12 cellular contexts compared by ENCODE assay signal in the genomic region with DNA sequence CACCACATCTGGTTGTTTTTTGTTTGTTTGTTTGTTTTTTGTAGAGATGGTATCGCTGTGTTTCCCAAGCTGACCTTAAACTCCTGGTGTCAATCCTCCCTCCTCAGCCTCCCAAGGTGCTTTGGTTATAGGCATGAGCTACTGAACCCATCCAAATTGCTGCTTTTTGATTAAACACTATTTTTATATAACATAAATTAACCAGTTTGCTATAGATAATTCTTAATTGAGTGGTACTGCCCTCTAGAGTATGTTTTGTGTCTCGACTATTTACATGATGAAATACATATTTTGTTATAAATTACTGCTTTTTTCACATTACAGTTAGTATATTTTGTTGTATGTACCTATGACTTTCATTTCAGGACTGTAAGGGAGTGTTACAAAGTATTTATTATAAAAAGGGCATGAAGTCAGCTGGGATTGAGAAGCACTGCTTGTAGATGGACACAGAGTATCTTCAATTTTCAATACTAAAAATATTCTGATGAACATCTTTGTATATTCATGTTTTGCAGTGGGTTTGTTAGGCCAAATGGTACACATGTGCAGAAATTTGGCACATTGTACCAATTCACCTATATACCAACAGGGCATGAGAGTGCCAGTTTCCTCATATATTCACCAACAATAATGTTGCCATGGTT. TPM values are rescaled to one million over a fixed set of nuclear protein-coding genes. Genes with fewer than 3 reads are reported as not detected.
A peak's percentile ranks its signal among the peaks of the same experiment; 100 is the strongest.
DNase-seq lines count a peak whose midpoint lies in the region; ATAC-seq, FAIRE-seq and TF ChIP-seq lines count a peak whose summit lies in the region.
"Had no signal": no experiment of that assay in that cellular context is flagged by ENCODE, and none has a peak within 500 bp of the region (broad histone marks: within the 10 kb centered on the region; RNA-seq: fewer than 3 reads in every experiment).

No MANE protein-coding gene starts in this region.

- TF ChIP-seq EP300 in A549 (IDR thresholded peaks at IDR 0.05): no peak

- 43% methylated on average over 2 of the region's 2 CpGs for WGBS in A549 (ENCODE audit: missing lambda C conversion rate)

- no peaks in the 10 kb centered on the region for H3K36me3 ChIP-seq in RWPE2 (ENCODE audit: low read depth)
- H3K36me3 ChIP-seq: SJSA1 had no signal

- TF ChIP-seq CTCF in A549 (IDR thresholded peaks at IDR 0.05) (peak; percentile 55), RWPE2 (IDR thresholded peaks at IDR 0.05; ENCODE audit: poor library complexity, severe bottlenecking) (peak; percentile 61), fibroblast of the aortic adventitia (IDR thresholded peaks at IDR 0.05; ENCODE audit: insufficient read depth, low read length) (peak; percentile 41), glutamatergic neuron (IDR thresholded peaks at IDR 0.05; ENCODE audit: partially characterized antibody, unreplicated experiment) (no peak)

- H3K4me1 Mint-ChIP-seq in glutamatergic neuron (ENCODE audit: low read depth, unreplicated experiment): no peaks in the 10 kb centered on the region
- H3K4me1 Mint-ChIP-seq in activated CD4-positive, alpha-beta memory T cell treated with anti-CD3 and anti-CD28 coated beads, Interleukin-2, amount 10 ng/mL, durations not matched to agents 7 days and 5 days: no peaks in the 10 kb centered on the region
- no peaks in the 10 kb centered on the region for H3K4me1 Mint-ChIP-seq in activated T-helper 17 cell treated with anti-CD3 and anti-CD28 coated beads, Interleukin-2, amount 50 U/mL, for 72 hours

- H3K36me3 Mint-ChIP-seq in glutamatergic neuron (ENCODE audit: unreplicated experiment): no peaks in the 10 kb centered on the region
- H3K36me3 Mint-ChIP-seq in activated CD4-positive, alpha-beta memory T cell treated with anti-CD3 and anti-CD28 coated beads, Interleukin-2, amount 10 ng/mL, durations not matched to agents 7 days and 5 days (ENCODE audit: low read depth): no peaks in the 10 kb centered on the region
- no peaks in the 10 kb centered on the region for H3K36me3 Mint-ChIP-seq in activated T-helper 17 cell treated with anti-CD3 and anti-CD28 coated beads, Interleukin-2, amount 50 U/mL, for 72 hours (ENCODE audit: low read depth)

- no peaks in the 10 kb centered on the region for H3K4me1 ChIP-seq in A549
- H3K4me1 ChIP-seq in RWPE2 (ENCODE audit: insufficient read depth, poor library complexity, severe bottlenecking): no peaks in the 10 kb centered on the region
- H3K4me1 ChIP-seq: SJSA1 had no signal

- H3K27ac ChIP-seq in A549: no peak overlapping the region
- H3K27ac ChIP-seq in RWPE2 (ENCODE audit: poor library complexity, severe bottlenecking): no peak overlapping the region
- H3K27ac ChIP-seq: SJSA1 had no signal

- CTCF ChIA-PET in A549 (lab: Yijun Ruan, JAX): interaction anchor here (0.7 to 4.2 kb wide), 6 partner anchors 8 to 77 kb away, joined by 3 to 19 read pairs (median 4); a partner anchor contains a TSS
- CTCF ChIA-PET in activated CD4-positive, alpha-beta memory T cell treated with anti-CD3 and anti-CD28 coated beads, Interleukin-2, amount 10 ng/mL, durations not matched to agents 7 days and 5 days (lab: Charles Lee): no interaction called here

- POLR2A ChIA-PET in A549 (lab: Yijun Ruan, JAX): no interaction called here
- POLR2A ChIA-PET in activated CD4-positive, alpha-beta memory T cell treated with anti-CD3 and anti-CD28 coated beads, Interleukin-2, amount 10 ng/mL, durations not matched to agents 7 days and 5 days (lab: Charles Lee): interaction anchor here (1.8 kb wide), 1 partner anchor 14 kb away, joined by 5 read pairs; no protein-coding TSS in a partner anchor

- H3K4me2 ChIP-seq in A549: no peak overlapping the region

- TF ChIP-seq RAD21 in A549 (conservative IDR thresholded peaks at IDR 0.05 in 1 of 2, IDR thresholded peaks at IDR 0.05 in 1 of 2): peak; percentile 33 to 43; a peak in 4 of 5 replicates

- H3K4me3 ChIP-seq in A549 (no peak overlapping the region), RWPE2 (ENCODE audit: severe bottlenecking) (no peak overlapping the region), fibroblast of the aortic adventitia (ENCODE audit: low read depth, low read length) (no peak overlapping the region)
- H3K4me3 ChIP-seq: SJSA1 had no signal

- no peaks in the 10 kb centered on the region for H3K9me3 ChIP-seq in A549
- H3K9me3 ChIP-seq in RWPE2 (ENCODE audit: severe bottlenecking): no peaks in the 10 kb centered on the region
- H3K9me3 ChIP-seq: SJSA1 had no signal

- H3K27ac Mint-ChIP-seq in glutamatergic neuron (ENCODE audit: unreplicated experiment): no peak overlapping the region
- no peak overlapping the region for H3K27ac Mint-ChIP-seq in activated CD4-positive, alpha-beta memory T cell treated with anti-CD3 and anti-CD28 coated beads, Interleukin-2, amount 10 ng/mL, durations not matched to agents 7 days and 5 days
- H3K27ac Mint-ChIP-seq in activated T-helper 17 cell treated with anti-CD3 and anti-CD28 coated beads, Interleukin-2, amount 50 U/mL, for 72 hours: no peak overlapping the region

- no peak for FAIRE-seq in A549 (lab: Jason Lieb, UNC)

- H3K4me3 Mint-ChIP-seq in glutamatergic neuron (ENCODE audit: unreplicated experiment): no peak overlapping the region
- no peak overlapping the region for H3K4me3 Mint-ChIP-seq in activated CD4-positive, alpha-beta memory T cell treated with anti-CD3 and anti-CD28 coated beads, Interleukin-2, amount 10 ng/mL, durations not matched to agents 7 days and 5 days
- no peak overlapping the region for H3K4me3 Mint-ChIP-seq in activated T-helper 17 cell treated with anti-CD3 and anti-CD28 coated beads, Interleukin-2, amount 50 U/mL, for 72 hours

- TF ChIP-seq POLR2A in A549 (IDR thresholded peaks at IDR 0.05; ENCODE audit: low read length): no peak

- peaks cover 2% of the 10 kb centered on the region for H3K9me3 Mint-ChIP-seq in glutamatergic neuron (ENCODE audit: unreplicated experiment)
- no peaks in the 10 kb centered on the region for H3K9me3 Mint-ChIP-seq in activated CD4-positive, alpha-beta memory T cell treated with anti-CD3 and anti-CD28 coated beads, Interleukin-2, amount 10 ng/mL, durations not matched to agents 7 days and 5 days
- H3K9me3 Mint-ChIP-seq in activated T-helper 17 cell treated with anti-CD3 and anti-CD28 coated beads, Interleukin-2, amount 50 U/mL, for 72 hours: no peaks in the 10 kb centered on the region

- no peaks in the 10 kb centered on the region for H3K27me3 ChIP-seq in RWPE2 (ENCODE audit: insufficient read depth, poor library complexity, severe bottlenecking)

- DNase-seq in A549 (ENCODE audit: low read depth in 1 of 2, low spot score in 1 of 2) (peak; percentile 9 to 14), EH (ENCODE audit: low read depth) (peak; percentile 15), RWPE2 (ENCODE audit: low spot score) (no peak), fibroblast of the aortic adventitia (ENCODE audit: low read depth) (peak; percentile 46), glutamatergic neuron (no peak), GM19240 (ENCODE audit: insufficient read length, low spot score) (no peak)
- DNase-seq in activated CD4-positive, alpha-beta memory T cell treated with anti-CD3 and anti-CD28 coated beads, Interleukin-2, amount 10 ng/mL, durations not matched to agents 7 days and 5 days: no peak
- DNase-seq: EL; NCI-H1436 treated with DMSO at 0.1 percent for 48 hours; stimulated activated CD4-positive, alpha-beta T cell treated with anti-CD3 and anti-CD28 coated beads, Interleukin-12 subunit alpha, Interleukin-12 subunit beta, amount 100 ng/mL, for 4 hours had no signal

- no peak for ATAC-seq in A549
- no peak for ATAC-seq in RWPE2 (ENCODE audit: low read depth)
- no peak for ATAC-seq in activated T-helper 17 cell treated with anti-CD3 and anti-CD28 coated beads, Interleukin-2, amount 50 U/mL, for 72 hours (replicated peaks)

- peaks cover 3% of the 10 kb centered on the region for H3K27me3 Mint-ChIP-seq in glutamatergic neuron (ENCODE audit: unreplicated experiment)
- no peaks in the 10 kb centered on the region for H3K27me3 Mint-ChIP-seq in activated CD4-positive, alpha-beta memory T cell treated with anti-CD3 and anti-CD28 coated beads, Interleukin-2, amount 10 ng/mL, durations not matched to agents 7 days and 5 days
- H3K27me3 Mint-ChIP-seq in activated T-helper 17 cell treated with anti-CD3 and anti-CD28 coated beads, Interleukin-2, amount 50 U/mL, for 72 hours: no peaks in the 10 kb centered on the region

TF ChIP-seq in A549, 52 proteins besides CTCF, POLR2A, EP300 and RAD21:
- TF ChIP-seq SMC3 (IDR thresholded peaks at IDR 0.05) (peak; percentile 44; the same call in 1 of the 3 replicates), NFE2L2 (conservative IDR thresholded peaks at IDR 0.05; ENCODE audit: low read length) (no peak), MAFK (IDR thresholded peaks at IDR 0.05; ENCODE audit: partially characterized antibody) (no peak)

RNA-seq across cellular contexts. Expression of a gene that starts 14.9 kb away (rescaled TPM):
- 64.2 and 110 TPM in 2 replicates for polyA plus RNA-seq in A549 (2011; rRNA removed)
- polyA plus RNA-seq in A549 (2012; cell fraction: cytosol; rRNA removed): 19.9 and 20.0 TPM in 2 replicates
- 12.9 and 13.2 TPM in 2 replicates for polyA plus RNA-seq in A549 (2012; cell fraction: nucleus; rRNA removed)
- 43.0 to 44.4 TPM (median 43.2 TPM) in 3 replicates for polyA plus RNA-seq in A549 (2017; fragmentation: RNase III; extraction: RNeasy Plus Mini Kit Qiagen cat#74134 plus additional on column Dnase treatment)
- polyA minus RNA-seq in A549 (2011; rRNA and poly(A)+ RNA removed): 53.4 and 65.0 TPM in 2 replicates
- 134 and 341 TPM in 2 replicates for total RNA-seq in fibroblast of the aortic adventitia (ENCODE audit: low replicate concordance)
- 63.4 TPM for total RNA-seq in glutamatergic neuron (ENCODE audit: unreplicated experiment)
- total RNA-seq in activated CD4-positive, alpha-beta memory T cell treated with anti-CD3 and anti-CD28 coated beads, Interleukin-2, amount 10 ng/mL, durations not matched to agents 7 days and 5 days: 100 to 1,000 TPM; 129 to 136 TPM
- total RNA-seq in activated T-helper 17 cell treated with anti-CD3 and anti-CD28 coated beads, Interleukin-2, amount 50 U/mL, for 72 hours: 100 to 1,000 TPM; 108 to 116 TPM

Comparison
In these comparisons a context has a peak if more than half of its experiments do, and no peak if none do; other contexts are left out.
1. DNase-seq: peak in A549 (2 of 2), EH (single experiment) and fibroblast of the aortic adventitia (single experiment); none in RWPE2 (single experiment), glutamatergic neuron (single experiment), activated CD4-positive, alpha-beta memory T cell treated with anti-CD3 and anti-CD28 coated beads, Interleukin-2, amount 10 ng/mL, durations not matched to agents 7 days and 5 days (single experiment) and GM19240 (single experiment).